In the genomic region with DNA sequence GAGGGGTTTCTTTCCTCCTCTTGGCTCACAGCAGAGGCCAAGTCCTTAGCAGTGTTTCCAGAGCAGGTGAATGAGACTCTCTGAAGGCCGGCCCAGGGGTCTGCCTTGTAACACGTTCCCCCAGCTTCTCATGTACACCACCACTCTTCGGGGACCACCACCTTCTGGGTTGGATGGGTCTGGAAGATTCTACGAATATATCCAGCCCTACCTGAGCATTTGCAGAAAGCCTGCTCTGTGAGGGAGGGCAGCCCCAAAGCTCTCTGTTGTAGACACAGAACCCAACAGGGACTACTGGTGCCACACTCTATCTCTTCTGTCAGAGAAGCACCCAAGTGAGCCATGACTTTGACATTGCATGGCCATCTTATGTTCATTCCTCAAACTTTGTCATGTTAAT, we compare ENCODE assay signal across 7 cellular contexts.
DNase-seq lines count a peak whose midpoint lies in the region; ATAC-seq and TF ChIP-seq lines count a peak whose summit lies in the region.

No MANE protein-coding gene starts in this region.

- H3K27me3 ChIP-seq in MM.1S (replicated peaks; ENCODE audit: insufficient read depth, low read length) (no peaks in the 10 kb centered on the region), sigmoid colon (no peaks in the 10 kb centered on the region)

- peaks cover 21% of the 10 kb centered on the region for H3F3A ChIP-seq in MM.1S (ENCODE audit: insufficient read depth, low read length)

- H3K27me3 Mint-ChIP-seq in central memory CD8-positive, alpha-beta T cell: no peaks in the 10 kb centered on the region

- H3K36me3 ChIP-seq in ES-I3 (ENCODE audit: insufficient read depth, low read length) (no peaks in the 10 kb centered on the region), MM.1S (replicated peaks; ENCODE audit: insufficient read depth, low read length) (no peaks in the 10 kb centered on the region), sigmoid colon (no peaks in the 10 kb centered on the region)

- H3K9ac ChIP-seq in ES-I3 (ENCODE audit: low read depth, low read length): peak overlapping the region; percentile 57; the same call in 1 of the 2 replicates
- no peak overlapping the region for H3K9ac ChIP-seq in MM.1S (ENCODE audit: low read length)

- H3K4me3 ChIP-seq in MM.1S (ENCODE audit: low read length): no peak overlapping the region
- peak overlapping the region in 1 of 4 donors; percentile 65 for H3K4me3 ChIP-seq in sigmoid colon

- no peaks in the 10 kb centered on the region for H3K9me2 ChIP-seq in MM.1S (replicated peaks; ENCODE audit: insufficient read depth, low read length)

- TF ChIP-seq POLR2A in sigmoid colon (IDR thresholded peaks at IDR 0.05): no peak

- no peaks in the 10 kb centered on the region for H3K79me2 ChIP-seq in MM.1S (ENCODE audit: low read length)

- intact Hi-C loops in sigmoid colon (cut with DNase I): loop anchor here (5.0 to 10.0 kb wide), 4 partner anchors 76 to 552 kb away; no protein-coding TSS in a partner anchor

- ATAC-seq in central memory CD8-positive, alpha-beta T cell (replicated peaks; ENCODE audit: extremely low read depth, poor library complexity, severe bottlenecking): no peak
- ATAC-seq in HG03378 (IDR thresholded peaks at IDR 0.05; ENCODE audit: unreplicated experiment) (no peak), HG02970 (IDR thresholded peaks at IDR 0.05; ENCODE audit: low FRiP score, unreplicated experiment) (no peak)

- H3K27ac ChIP-seq in MM.1S (ENCODE audit: low read length): peak overlapping the region; percentile 65; the same call in 1 of the 2 replicates
- H3K27ac ChIP-seq in sigmoid colon: peak overlapping the region; percentile 76 to 87 (median 80)

- peak overlapping the region; percentile 90 for H3K4me2 ChIP-seq in MM.1S (ENCODE audit: low read depth, low read length)

- DNase-seq in MM.1S: no peak
- DNase-seq in central memory CD8-positive, alpha-beta T cell (ENCODE audit: low spot score in 2 of 2): no peak
- DNase-seq in sigmoid colon: peak; percentile 59
- no peak for DNase-seq in NCI-H82 (lab: John Stamatoyannopoulos, UW)

- TF ChIP-seq CTCF in MM.1S (IDR thresholded peaks at IDR 0.05; ENCODE audit: low read length) (no peak), sigmoid colon (IDR thresholded peaks at IDR 0.05) (no peak)

- no peaks in the 10 kb centered on the region for H4K20me1 ChIP-seq in MM.1S (ENCODE audit: insufficient read depth, low read length)

- peaks cover 14% of the 10 kb centered on the region for H3K4me1 ChIP-seq in ES-I3 (ENCODE audit: insufficient read depth, low read length)
- H3K4me1 ChIP-seq in MM.1S (ENCODE audit: low read length): peaks cover 6% of the 10 kb centered on the region
- peaks cover 0 to 8% (median 5%) of the 10 kb centered on the region in 4 donors for H3K4me1 ChIP-seq in sigmoid colon

- no peak overlapping the region; the same call in 1 of the 2 replicates for H2AFZ ChIP-seq in MM.1S (ENCODE audit: low read length)

- H3K9me3 ChIP-seq in ES-I3 (ENCODE audit: control insufficient read depth, insufficient read depth, low read length) (no peaks in the 10 kb centered on the region), MM.1S (replicated peaks; ENCODE audit: insufficient read depth, low read length) (no peaks in the 10 kb centered on the region), sigmoid colon (no peaks in the 10 kb centered on the region)

- no peaks in the 10 kb centered on the region for H3K9me3 Mint-ChIP-seq in central memory CD8-positive, alpha-beta T cell

- 88 to 92% methylated on average over 4 of the region's 4 CpGs for WGBS in sigmoid colon, 2 donors

- H3K4me3 Mint-ChIP-seq in central memory CD8-positive, alpha-beta T cell: peak overlapping the region; percentile 85

- H3K4me1 Mint-ChIP-seq in central memory CD8-positive, alpha-beta T cell: peaks cover 47% of the 10 kb centered on the region

- peak overlapping the region; percentile 92 for H3K27ac Mint-ChIP-seq in central memory CD8-positive, alpha-beta T cell (ENCODE audit: low read depth)

- H3K36me3 Mint-ChIP-seq in central memory CD8-positive, alpha-beta T cell (ENCODE audit: insufficient read depth): peaks cover 38% of the 10 kb centered on the region

- no peak for TF ChIP-seq EP300 in sigmoid colon (IDR thresholded peaks at IDR 0.05)
